In genomic region chr3:87268646-87269211, GRCh38 we compare ENCODE assay signal across 1 cellular context.
TF ChIP-seq lines count a peak whose summit lies in the region.

No MANE protein-coding gene starts in this region.

TF ChIP-seq in K562, 482 proteins besides CTCF, POLR2A, EP300 and RAD21:
- TF ChIP-seq C11orf30 (IDR thresholded peaks at IDR 0.05; ENCODE audit: low read depth): 0 out of 2 replicates have a peak, but pooled peaks have one; percentile 6
- TF ChIP-seq NR3C1 (CRISPR knock-in tag; IDR thresholded peaks at IDR 0.05): no peak
- TF ChIP-seq ZNF316 (IDR thresholded peaks at IDR 0.05): peak; percentile 48
- TF ChIP-seq POLR2H (tag; IDR thresholded peaks at IDR 0.05; ENCODE audit: low read depth): no peak
TF ChIP-seq in K562: peak in this region for 2.
